In genomic region chr6:40098774-40099173, GRCh38 we compare ENCODE assay signal across 35 cellular contexts.
"Had no signal": no experiment of that assay in that cellular context is flagged by ENCODE, and none has a peak within 500 bp of the region (broad histone marks: within the 10 kb centered on the region; RNA-seq: fewer than 3 reads in every experiment).

No MANE protein-coding gene starts in this region.

- H3K27me3 ChIP-seq: MG63 had no signal

- DNase-seq: Karpas-422, Kasumi-1, MG63, MM.1S, MV-4-11, NCI-H1048, NCI-H1092, NCI-H1092 treated with DMSO at 0.1 percent for 48 hours, NCI-H1105, NCI-H1105 treated with DMSO at 0.1 percent for 48 hours, NCI-H1417, NCI-H1417 treated with DMSO at 0.1 percent for 48 hours, NCI-H1436, NCI-H1436 treated with DMSO at 0.1 percent for 48 hours, NCI-H146, NCI-H1694, NCI-H1694 treated with DMSO at 0.1 percent for 48 hours, NCI-H187 treated with DMSO at 0.1 percent for 48 hours, NCI-H1930, NCI-H2029, NCI-H2029 treated with DMSO at 0.1 percent for 48 hours, NCI-H2081, NCI-H2081 treated with DMSO at 0.1 percent for 48 hours, NCI-H2107, NCI-H2171, NCI-H2171 treated with DMSO at 0.1 percent for 48 hours, NCI-H2227 treated with DMSO at 0.1 percent for 48 hours, NCI-H226, NCI-H345, NCI-H446, NCI-H446 treated with DMSO at 0.1 percent for 48 hours, NCI-H510A, NCI-H510A treated with DMSO at 0.1 percent for 48 hours, NCI-H524 treated with DMSO at 0.1 percent for 48 hours, NCI-H526 had no signal

- H3K9me3 ChIP-seq: MG63 had no signal

- H3K4me3 ChIP-seq: MG63 had no signal

- H3K36me3 ChIP-seq: MG63 had no signal
